1 cellular context compared by ENCODE assay signal in genomic region chr5:32174011-32174866, GRCh38.
A peak's percentile ranks its signal among the peaks of the same experiment; 100 is the strongest.
TF ChIP-seq lines count a peak whose summit lies in the region.

TSS of gene GOLPH3 (minus strand) at chr5:32174319. CDS start at chr5:32174034, 285 bp downstream.

TF ChIP-seq in K562, 482 proteins besides CTCF, POLR2A, EP300 and RAD21 (continued from another document and continues in another):
- TF ChIP-seq ZNF398 (CRISPR knock-in tag; IDR thresholded peaks at IDR 0.05) (no peak), ZNF311 (CRISPR knock-in tag; IDR thresholded peaks at IDR 0.05) (no peak), SRSF7 (optimal IDR thresholded peaks at IDR 0.05; ENCODE audit: low read depth, low read length) (no peak), SETDB1 (IDR thresholded peaks at IDR 0.05; ENCODE audit: low read length) (no peak), GTF2B (IDR thresholded peaks at IDR 0.05; ENCODE audit: extremely low read depth, insufficient read length) (peak; percentile 35), BRF1 (IDR thresholded peaks at IDR 0.05; ENCODE audit: borderline replicate concordance, extremely low read depth, insufficient read length) (no peak), MTA2 (IDR thresholded peaks at IDR 0.05; ENCODE audit: low read depth) (no peak), BCLAF1 (IDR thresholded peaks at IDR 0.05; ENCODE audit: borderline replicate concordance in 1 of 2, control insufficient read depth in 1 of 2, low read depth in 2 of 2, low read length in 1 of 2) (no peak), FOXA1 (IDR thresholded peaks at IDR 0.05; ENCODE audit: borderline replicate concordance) (no peak), SRF (CRISPR knock-in tag; IDR thresholded peaks at IDR 0.05) (peak in 1 of 2 experiments; percentile 43; a peak in 1 of 4 replicates), MNT (conservative IDR thresholded peaks at IDR 0.05) (no peak; a peak in 1 of 4 replicates), PHF8 (IDR thresholded peaks at IDR 0.05; ENCODE audit: borderline replicate concordance, low read length) (peak; percentile 98), EP400 (IDR thresholded peaks at IDR 0.05) (peak; percentile 98), NUFIP1 (IDR thresholded peaks at IDR 0.05; ENCODE audit: partially characterized antibody) (no peak), ZSCAN29 (IDR thresholded peaks at IDR 0.05) (peak; percentile 90), E2F8 (IDR thresholded peaks at IDR 0.05; ENCODE audit: low read depth, partially characterized antibody) (peak; percentile 87), ATF3 (IDR thresholded peaks at IDR 0.05) (peak; percentile 97), ATF3 (CRISPR knock-in tag; conservative IDR thresholded peaks at IDR 0.05) (peak; percentile 91; the same call in 1 of the 2 replicates), BRCA1 (IDR thresholded peaks at IDR 0.05) (no peak), BRCA1 (CRISPR knock-in tag; IDR thresholded peaks at IDR 0.05) (peak; percentile 50; the same call in 1 of the 2 replicates), PCBP2 (IDR thresholded peaks at IDR 0.05; ENCODE audit: low read depth, low read length, poor library complexity, severe bottlenecking) (no peak), KLF6 (CRISPR knock-in tag; IDR thresholded peaks at IDR 0.05; ENCODE audit: borderline replicate concordance) (peak; percentile 87; the same call in 1 of the 2 replicates), REST (CRISPR knock-in tag; IDR thresholded peaks at IDR 0.05; ENCODE audit: low read depth) (peak; percentile 67; the same call in 1 of the 2 replicates), ZFP36 (IDR thresholded peaks at IDR 0.05; ENCODE audit: low read depth, low read length, partially characterized antibody) (no peak), GABPB1 (CRISPR knock-in tag; IDR thresholded peaks at IDR 0.05) (peak; percentile 94), TEAD4 (IDR thresholded peaks at IDR 0.05; ENCODE audit: low read length) (no peak), TEAD4 (CRISPR knock-in tag; IDR thresholded peaks at IDR 0.05; ENCODE audit: borderline replicate concordance) (peak; percentile 83; the same call in 1 of the 2 replicates), ZNF75A (CRISPR knock-in tag; IDR thresholded peaks at IDR 0.05) (no peak), SMARCA4 (IDR thresholded peaks at IDR 0.05) (no peak; the same call in 1 of the 2 replicates), KHSRP (IDR thresholded peaks at IDR 0.05) (peak; percentile 42; the same call in 1 of the 2 replicates), ZBTB1 (CRISPR knock-in tag; IDR thresholded peaks at IDR 0.05; ENCODE audit: borderline replicate concordance, low read depth) (peak; percentile 91), HDGF (IDR thresholded peaks at IDR 0.05) (0 out of 2 replicates have a peak, but pooled peaks have one; percentile 33), ZNF41 (CRISPR knock-in tag; conservative IDR thresholded peaks at IDR 0.05) (no peak), HMG20B (CRISPR knock-in tag; IDR thresholded peaks at IDR 0.05) (peak; percentile 85; the same call in 1 of the 2 replicates), ILK (tag; IDR thresholded peaks at IDR 0.05; ENCODE audit: borderline replicate concordance, low read depth) (no peak), ZNF583 (CRISPR knock-in tag; IDR thresholded peaks at IDR 0.05) (peak; percentile 33; the same call in 1 of the 2 replicates), DMBX1 (CRISPR knock-in tag; IDR thresholded peaks at IDR 0.05; ENCODE audit: borderline replicate concordance) (no peak), HDAC8 (tag; IDR thresholded peaks at IDR 0.05) (peak; percentile 62; the same call in 1 of the 2 replicates), RUNX1 (IDR thresholded peaks at IDR 0.05; ENCODE audit: low read depth) (no peak; the same call in 1 of the 2 replicates), ZNF134 (CRISPR knock-in tag; conservative IDR thresholded peaks at IDR 0.05) (no peak), MECOM (CRISPR knock-in tag; IDR thresholded peaks at IDR 0.05) (peak; percentile 46; the same call in 1 of the 2 replicates), HLTF (IDR thresholded peaks at IDR 0.05) (peak; percentile 15; the same call in 1 of the 2 replicates), GTF2F1 (IDR thresholded peaks at IDR 0.05; ENCODE audit: low read depth, low read length) (peak; percentile 45; the same call in 1 of the 2 replicates), MLLT1 (IDR thresholded peaks at IDR 0.05) (peak; percentile 61 to 62; a peak in 3 of 4 replicates), TAF1 (IDR thresholded peaks at IDR 0.05; ENCODE audit: control insufficient read depth, extremely low read depth, insufficient read depth, low read length, severe bottlenecking) (peak; percentile 96), ZNF76 (CRISPR knock-in tag; IDR thresholded peaks at IDR 0.05; ENCODE audit: borderline replicate concordance) (0 out of 2 replicates have a peak, but pooled peaks have one; percentile 43), ZC3H4 (CRISPR knock-in tag; IDR thresholded peaks at IDR 0.05; ENCODE audit: borderline replicate concordance) (0 out of 2 replicates have a peak, but pooled peaks have one; percentile 87), VEZF1 (CRISPR knock-in tag; IDR thresholded peaks at IDR 0.05) (peak; percentile 69), PTRF (tag; IDR thresholded peaks at IDR 0.05) (no peak)
